Comparison of ENCODE assay signal across 8 cellular contexts in genomic region chr6:85126448-85127178, GRCh38.
DNase-seq lines count a peak whose midpoint lies in the region; ATAC-seq, FAIRE-seq and TF ChIP-seq lines count a peak whose summit lies in the region.

No MANE protein-coding gene starts in this region.

- H3K4me3 ChIP-seq in A549 (no peak overlapping the region), fibroblast of pulmonary artery (replicated peaks; ENCODE audit: low read depth, low read length) (no peak overlapping the region), trophoblast cell (ENCODE audit: low read depth, low read length) (no peak overlapping the region)

- H4K91ac ChIP-seq in trophoblast cell (ENCODE audit: low read depth, low read length): no peak overlapping the region

- H3K79me1 ChIP-seq in trophoblast cell (ENCODE audit: low read length): no peaks in the 10 kb centered on the region

- H3K27me3 ChIP-seq in trophoblast cell (ENCODE audit: insufficient read depth, low read length): no peaks in the 10 kb centered on the region

- H3K36me3 ChIP-seq in trophoblast cell (ENCODE audit: control insufficient read depth in 1 of 2, insufficient read depth in 2 of 2, low read length in 2 of 2): no peaks in the 10 kb centered on the region

- H3K4ac ChIP-seq in trophoblast cell (ENCODE audit: low read depth, low read length): no peak overlapping the region

- no peak overlapping the region for H3K9ac ChIP-seq in trophoblast cell (ENCODE audit: low read length)

- WGBS in A549 (ENCODE audit: missing lambda C conversion rate): 28% methylated on average over 12 of the region's 12 CpGs
- WGBS in trophoblast cell (ENCODE audit: extremely low coverage, insufficient coverage, insufficient read length): no CpG with 5 or more reads among the region's 12 CpGs

- H3K4me1 ChIP-seq in A549 (peaks cover 23% of the 10 kb centered on the region), trophoblast cell (ENCODE audit: control insufficient read depth in 1 of 2, insufficient read depth in 2 of 2, low read length in 2 of 2) (no peaks in the 10 kb centered on the region)

- no peak overlapping the region for H3K14ac ChIP-seq in trophoblast cell (ENCODE audit: low read length)

- ATAC-seq in A549: peak; percentile 96 to 100
- ATAC-seq in HG03095 (IDR thresholded peaks at IDR 0.05; ENCODE audit: unreplicated experiment): peak; percentile 68

- no peak overlapping the region for H2AK5ac ChIP-seq in trophoblast cell (ENCODE audit: low read length)

- TF ChIP-seq POLR2A in A549 (IDR thresholded peaks at IDR 0.05; ENCODE audit: low read length): no peak

- CTCF ChIA-PET in A549 (lab: Yijun Ruan, JAX) (interaction anchor here (0.6 to 1.9 kb wide), 9 partner anchors 9 to 357 kb away, joined by 3 to 8 read pairs (median 3); no protein-coding TSS in a partner anchor), RWPE1 (lab: Yijun Ruan, JAX) (interaction anchor here (0.6 to 1.3 kb wide), 2 partner anchors 17 to 331 kb away, joined by 3 to 6 read pairs; no protein-coding TSS in a partner anchor)

- H2BK5ac ChIP-seq in trophoblast cell (ENCODE audit: low read depth, low read length, poor library complexity): no peak overlapping the region

- no peak overlapping the region for H2BK12ac ChIP-seq in trophoblast cell (ENCODE audit: low read length)

- no peak overlapping the region for H2BK120ac ChIP-seq in trophoblast cell (ENCODE audit: insufficient read depth, low read length, poor library complexity)

- peak; percentile 78 to 79 for TF ChIP-seq RAD21 in A549 (conservative IDR thresholded peaks at IDR 0.05 in 1 of 2, IDR thresholded peaks at IDR 0.05 in 1 of 2)

- no peak overlapping the region for H4K12ac ChIP-seq in trophoblast cell (ENCODE audit: low read depth, low read length)

- TF ChIP-seq CTCF in A549 (IDR thresholded peaks at IDR 0.05): peak; percentile 66
- peak; percentile 63 for TF ChIP-seq CTCF in GM12874 (IDR thresholded peaks at IDR 0.05; ENCODE audit: insufficient read depth, low read depth, low read length)
- peak; percentile 67 for TF ChIP-seq CTCF in RWPE1 (conservative IDR thresholded peaks at IDR 0.05; ENCODE audit: low read depth)
- TF ChIP-seq CTCF in fibroblast of pulmonary artery (IDR thresholded peaks at IDR 0.05; ENCODE audit: low read length, missing control alignments): peak; percentile 90

- H2AFZ ChIP-seq in trophoblast cell (ENCODE audit: insufficient read depth, low read length, poor library complexity): no peak overlapping the region

- H3K4me2 ChIP-seq in A549 (peak overlapping the region; percentile 61), trophoblast cell (ENCODE audit: low read length) (no peak overlapping the region)

- no peak overlapping the region for H3K23ac ChIP-seq in trophoblast cell (ENCODE audit: low read length)

- H3K9me3 ChIP-seq in A549 (no peaks in the 10 kb centered on the region), trophoblast cell (ENCODE audit: insufficient read depth, low read depth, low read length) (no peaks in the 10 kb centered on the region)

- no peak for TF ChIP-seq EP300 in A549 (IDR thresholded peaks at IDR 0.05)

- H3K27ac ChIP-seq in A549 (peak overlapping the region; percentile 74 to 76), RWPE1 (no peak overlapping the region), trophoblast cell (ENCODE audit: low read depth, low read length) (no peak overlapping the region)

- H3K79me2 ChIP-seq in trophoblast cell (ENCODE audit: control insufficient read depth, insufficient read depth, low read length, poor library complexity): no peaks in the 10 kb centered on the region

- no peak for FAIRE-seq in A549 (lab: Jason Lieb, UNC)

- no peak overlapping the region for H3K18ac ChIP-seq in trophoblast cell (ENCODE audit: low read length)

- peak; percentile 35 to 73 for DNase-seq in A549 (ENCODE audit: low read depth in 1 of 2, low spot score in 1 of 2)
- DNase-seq in RWPE1 (ENCODE audit: low spot score): peak; percentile 64
- peak; percentile 78 for DNase-seq in fibroblast of pulmonary artery (ENCODE audit: low read depth)
- peak; percentile 2 to 27 for DNase-seq in trophoblast cell
- no peak for DNase-seq in mesenteric fat pad (ENCODE audit: low spot score)
- no peak for DNase-seq in activated naive CD4-positive, alpha-beta T cell (lab: John Stamatoyannopoulos, UW)

- POLR2A ChIA-PET in A549 (lab: Yijun Ruan, JAX): no interaction called here
- POLR2A ChIA-PET in RWPE1 (lab: Yijun Ruan, JAX; ENCODE audit: low non-redundant PET): no interaction called here

- H4K8ac ChIP-seq in trophoblast cell (ENCODE audit: low read depth, low read length): no peak overlapping the region

TF ChIP-seq in A549, 52 proteins besides CTCF, POLR2A, EP300 and RAD21:
- TF ChIP-seq KDM5A (IDR thresholded peaks at IDR 0.05) (no peak), SMC3 (IDR thresholded peaks at IDR 0.05) (peak; percentile 75)

Comparison
In these comparisons a context has a peak if more than half of its experiments do, and no peak if none do; other contexts are left out.
1. DNase-seq: peak in A549 (2 of 2), RWPE1 (single experiment), fibroblast of pulmonary artery (single experiment) and trophoblast cell (2 of 2); none in mesenteric fat pad (single experiment) and activated naive CD4-positive, alpha-beta T cell (0 of 4).
2. H3K27ac ChIP-seq: peak in A549 (2 of 2); none in RWPE1 (single experiment) and trophoblast cell (single experiment).
3. Peak in every context shown above with its lines, with median percentiles within 50 percentile points of each other: CTCF ChIP-seq.